8 cellular contexts compared by ENCODE assay signal in genomic region chr2:47767880-47768609, GRCh38. TPM values are rescaled to one million over a fixed set of nuclear protein-coding genes. Genes with fewer than 3 reads are reported as not detected.
A peak's percentile ranks its signal among the peaks of the same experiment; 100 is the strongest.
DNase-seq lines count a peak whose midpoint lies in the region; ATAC-seq and TF ChIP-seq lines count a peak whose summit lies in the region.

No MANE protein-coding gene starts in this region.

- no CpG with 5 or more reads among the region's 28 CpGs for WGBS in iPS DF 6.9 (ENCODE audit: insufficient coverage, insufficient read length)

- in situ Hi-C loops in astrocyte of the cerebellum (cut with HindIII; ENCODE audit: low sequenced_read_pairs): no loop called here

- H3K4me3 ChIP-seq in AG09309 (ENCODE audit: control insufficient read depth, low read depth, low read length): no peak overlapping the region
- H3K4me3 ChIP-seq in astrocyte of the cerebellum (ENCODE audit: low read depth, low read length): no peak overlapping the region
- H3K4me3 ChIP-seq in iPS DF 6.9 (ENCODE audit: low read length): no peak overlapping the region

- DNase-seq in AG09309 (ENCODE audit: low read depth) (no peak), LHCN-M2 (ENCODE audit: low read depth) (peak; percentile 41), T-helper 9 cell (peak; percentile 69), astrocyte of the cerebellum (ENCODE audit: low read depth) (no peak), iPS DF 6.9 (ENCODE audit: low read depth, low spot score) (peak; percentile 74)
- peak; percentile 69 for DNase-seq in stimulated activated CD4-positive, alpha-beta T cell treated with anti-CD3 and anti-CD28 coated beads, Interleukin-12 subunit alpha, Interleukin-12 subunit beta, amount 100 ng/mL, for 4 hours

- no peaks in the 10 kb centered on the region for H3K36me3 ChIP-seq in iPS DF 6.9 (ENCODE audit: control insufficient read depth, insufficient read depth, low read length)

- H3K27me3 ChIP-seq in iPS DF 6.9 (ENCODE audit: control insufficient read depth, insufficient read depth, low read length): no peaks in the 10 kb centered on the region

- H3K4me1 ChIP-seq in iPS DF 6.9 (ENCODE audit: control insufficient read depth, insufficient read depth, low read length): no peaks in the 10 kb centered on the region

- ATAC-seq in GM18858 (IDR thresholded peaks at IDR 0.05; ENCODE audit: unreplicated experiment) (peak; percentile 53), GM21528 (IDR thresholded peaks at IDR 0.05; ENCODE audit: low FRiP score, unreplicated experiment) (no peak)

- no peak overlapping the region for H3K27ac ChIP-seq in iPS DF 6.9 (ENCODE audit: low read length)

- peak; percentile 99 for TF ChIP-seq CTCF in AG09309 (IDR thresholded peaks at IDR 0.05; ENCODE audit: control insufficient read depth, insufficient read depth, low read depth, low read length, missing control alignments)
- peak; percentile 97 for TF ChIP-seq CTCF in astrocyte of the cerebellum (IDR thresholded peaks at IDR 0.05; ENCODE audit: low read depth, low read length, missing control alignments)

- H3K9me3 ChIP-seq in iPS DF 6.9 (ENCODE audit: control insufficient read depth, insufficient read depth, low read length): no peaks in the 10 kb centered on the region

RNA-seq across cellular contexts. Expression of gene MSH6, which starts 14.9 kb away (rescaled TPM):
- 70.3 and 87.7 TPM in 2 replicates for total RNA-seq in LHCN-M2 (2014; rRNA removed)
- polyA plus RNA-seq in LHCN-M2 (2012): 29.3 TPM

Comparison
In these comparisons a context has a peak if more than half of its experiments do, and no peak if none do; other contexts are left out.
1. DNase-seq: peak in LHCN-M2 (single experiment), T-helper 9 cell (single experiment), iPS DF 6.9 (single experiment) and stimulated activated CD4-positive, alpha-beta T cell treated with anti-CD3 and anti-CD28 coated beads, Interleukin-12 subunit alpha, Interleukin-12 subunit beta, amount 100 ng/mL, for 4 hours (single experiment); none in AG09309 (single experiment) and astrocyte of the cerebellum (single experiment).